ENCODE assay signal across 1 cellular context in genomic region chr19:19032420-19033175, GRCh38.
TF ChIP-seq lines count a peak whose summit lies in the region.

No MANE protein-coding gene starts in this region.

TF ChIP-seq in HepG2, 621 proteins besides CTCF, POLR2A, EP300 and RAD21 (continues in another document):
- TF ChIP-seq ZNF737 (CRISPR knock-in tag; IDR thresholded peaks at IDR 0.05; ENCODE audit: borderline replicate concordance) (no peak), PBX2 (CRISPR knock-in tag; IDR thresholded peaks at IDR 0.05) (peak; percentile 90), SP2 (CRISPR knock-in tag; IDR thresholded peaks at IDR 0.05) (peak; percentile 82), IRF9 (CRISPR knock-in tag; IDR thresholded peaks at IDR 0.05; ENCODE audit: borderline replicate concordance) (no peak), TEAD3 (CRISPR knock-in tag; optimal IDR thresholded peaks at IDR 0.05; ENCODE audit: borderline replicate concordance) (peak; percentile 8), ZSCAN25 (CRISPR knock-in tag; IDR thresholded peaks at IDR 0.05) (0 out of 2 replicates have a peak, but pooled peaks have one; percentile 49), MTA1 (CRISPR knock-in tag; IDR thresholded peaks at IDR 0.05; ENCODE audit: borderline replicate concordance) (0 out of 2 replicates have a peak, but pooled peaks have one; percentile 27), TMF1 (CRISPR knock-in tag; IDR thresholded peaks at IDR 0.05; ENCODE audit: low read depth) (peak; percentile 29; the same call in 1 of the 2 replicates), PATZ1 (CRISPR knock-in tag; IDR thresholded peaks at IDR 0.05) (peak; percentile 25; the same call in 1 of the 2 replicates), ZNF572 (CRISPR knock-in tag; IDR thresholded peaks at IDR 0.05) (peak; percentile 62; the same call in 1 of the 2 replicates), ZBTB8A (CRISPR knock-in tag; IDR thresholded peaks at IDR 0.05; ENCODE audit: borderline replicate concordance, low read depth) (no peak), MEIS2 (CRISPR knock-in tag; IDR thresholded peaks at IDR 0.05) (no peak), FIP1L1 (IDR thresholded peaks at IDR 0.05; ENCODE audit: borderline replicate concordance, insufficient read depth, low read depth, low read length) (no peak), KDM3A (CRISPR knock-in tag; IDR thresholded peaks at IDR 0.05; ENCODE audit: low read depth) (no peak), ZNF775 (CRISPR knock-in tag; IDR thresholded peaks at IDR 0.05; ENCODE audit: borderline replicate concordance) (no peak), HNF1B (CRISPR knock-in tag; IDR thresholded peaks at IDR 0.05) (peak; percentile 40; the same call in 1 of the 2 replicates), KLF16 (CRISPR knock-in tag; IDR thresholded peaks at IDR 0.05) (0 out of 4 replicates have a peak, but pooled peaks of 1 of the 2 experiments have one; percentile 16), ZSCAN20 (CRISPR knock-in tag; IDR thresholded peaks at IDR 0.05; ENCODE audit: borderline replicate concordance) (no peak), TARDBP (CRISPR knock-in tag; IDR thresholded peaks at IDR 0.05) (no peak), RERE (CRISPR knock-in tag; IDR thresholded peaks at IDR 0.05; ENCODE audit: low read depth) (no peak), ZNF841 (CRISPR knock-in tag; IDR thresholded peaks at IDR 0.05; ENCODE audit: borderline replicate concordance) (no peak), ZNF614 (CRISPR knock-in tag; IDR thresholded peaks at IDR 0.05; ENCODE audit: borderline replicate concordance) (no peak), DZIP1 (CRISPR knock-in tag; IDR thresholded peaks at IDR 0.05) (no peak), SIN3A (IDR thresholded peaks at IDR 0.05; ENCODE audit: borderline replicate concordance, low read depth, low read length) (peak; percentile 48; the same call in 1 of the 2 replicates), KAT8 (CRISPR knock-in tag; IDR thresholded peaks at IDR 0.05) (0 out of 2 replicates have a peak, but pooled peaks have one; percentile 20), HDAC1 (CRISPR knock-in tag; IDR thresholded peaks at IDR 0.05) (peak; percentile 58), USF2 (IDR thresholded peaks at IDR 0.05; ENCODE audit: low read depth, low read length) (no peak), USF2 (CRISPR knock-in tag; IDR thresholded peaks at IDR 0.05; ENCODE audit: borderline replicate concordance) (peak; percentile 32; the same call in 1 of the 2 replicates), ZNF501 (CRISPR knock-in tag; IDR thresholded peaks at IDR 0.05) (peak; percentile 65; the same call in 1 of the 2 replicates), NFYC (CRISPR knock-in tag; IDR thresholded peaks at IDR 0.05) (peak; percentile 76), SNAPC2 (CRISPR knock-in tag; IDR thresholded peaks at IDR 0.05) (no peak), ZFP41 (CRISPR knock-in tag; IDR thresholded peaks at IDR 0.05; ENCODE audit: borderline replicate concordance) (no peak), HBP1 (CRISPR knock-in tag; IDR thresholded peaks at IDR 0.05; ENCODE audit: low read depth) (peak; percentile 41; the same call in 1 of the 2 replicates), YEATS2 (CRISPR knock-in tag; IDR thresholded peaks at IDR 0.05; ENCODE audit: borderline replicate concordance) (0 out of 2 replicates have a peak, but pooled peaks have one; percentile 23), NFATC3 (CRISPR knock-in tag; IDR thresholded peaks at IDR 0.05) (0 out of 2 replicates have a peak, but pooled peaks have one; percentile 68), ZNF234 (CRISPR knock-in tag; conservative IDR thresholded peaks at IDR 0.05) (0 out of 2 replicates have a peak, but pooled peaks have one; percentile 55), NFYB (CRISPR knock-in tag; IDR thresholded peaks at IDR 0.05) (peak; percentile 82), SAP130 (CRISPR knock-in tag; IDR thresholded peaks at IDR 0.05; ENCODE audit: low read depth) (peak; percentile 68), NRL (CRISPR knock-in tag; IDR thresholded peaks at IDR 0.05; ENCODE audit: borderline replicate concordance) (peak; percentile 39; the same call in 1 of the 2 replicates), KMT2B (CRISPR knock-in tag; IDR thresholded peaks at IDR 0.05) (0 out of 2 replicates have a peak, but pooled peaks have one; percentile 28), MYNN (CRISPR knock-in tag; IDR thresholded peaks at IDR 0.05; ENCODE audit: low read depth) (no peak), ZNF230 (CRISPR knock-in tag; IDR thresholded peaks at IDR 0.05) (no peak), MEF2D (CRISPR knock-in tag; IDR thresholded peaks at IDR 0.05) (no peak)
